Comparison of ENCODE assay signal across 1 cellular context in the genomic region with DNA sequence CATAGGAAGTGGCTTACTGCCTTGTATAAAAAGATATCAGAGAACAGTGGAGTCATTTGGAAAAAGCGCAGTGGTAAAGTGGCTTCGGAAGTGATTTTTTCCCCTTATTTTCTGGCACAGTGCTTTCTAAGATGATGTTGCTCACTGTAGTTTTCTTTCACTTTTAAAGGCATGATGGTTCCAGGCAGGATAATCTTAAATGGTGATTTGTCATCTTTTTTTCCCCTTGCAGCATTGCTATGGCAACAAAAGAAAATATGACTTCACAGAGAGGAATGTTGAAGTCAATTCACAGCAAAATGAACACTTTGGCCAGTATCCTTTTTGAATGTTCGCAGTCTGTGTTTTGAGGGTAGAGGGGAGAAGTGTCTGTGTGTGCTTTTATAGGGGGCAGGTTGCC.
TF ChIP-seq lines count a peak whose summit lies in the region.

No MANE protein-coding gene starts in this region.

TF ChIP-seq in K562, 482 proteins besides CTCF, POLR2A, EP300 and RAD21:
- TF ChIP-seq PTRF (tag; IDR thresholded peaks at IDR 0.05) = no peak
- no peak for TF ChIP-seq HDAC2 (IDR thresholded peaks at IDR 0.05)
- TF ChIP-seq RFX1 (IDR thresholded peaks at IDR 0.05) = peak; percentile 58
